29 cellular contexts compared by ENCODE assay signal in genomic region chr20:62967149-62967501, GRCh38. TPM values are rescaled to one million over a fixed set of nuclear protein-coding genes. Genes with fewer than 3 reads are reported as not detected.
"Had no signal": no experiment of that assay in that cellular context is flagged by ENCODE, and none has a peak within 500 bp of the region (broad histone marks: within the 10 kb centered on the region; RNA-seq: fewer than 3 reads in every experiment).

No MANE protein-coding gene starts in this region.

- H3K27me3 ChIP-seq: ovary, right lobe of liver had no signal

- FAIRE-seq: small intestine had no signal

- H3K27ac ChIP-seq: ovary, parathyroid adenoma, psoas muscle, right lobe of liver, sigmoid colon, stomach, tibial artery, transverse colon, upper lobe of right lung, uterus had no signal

- H3K4me1 ChIP-seq: parathyroid adenoma, psoas muscle, sigmoid colon, tibial artery, transverse colon, upper lobe of right lung, uterus had no signal

- H3K4me3 Mint-ChIP-seq: naive B cell; naive thymus-derived CD8-positive, alpha-beta T cell; natural killer cell treated with Interleukin-12 subunit alpha and Interleukin-12 subunit beta and Interleukin-15 and Interleukin-18, amount 100 ng/mL, for 72 hours; nephron progenitor cell; neural crest cell; stimulated activated effector memory CD8-positive, alpha-beta T cell treated with anti-CD3 and anti-CD28 coated beads, Interleukin-12 subunit alpha, Interleukin-12 subunit beta, amount 100 ng/mL, for 72 hours; stimulated activated naive B cell treated with anti-CD40 and anti-IgM and Interleukin-4, amounts not matched to agents 10 μg/mL and 1 μg/mL and 100 μg/mL, for 72 hours; stimulated activated naive CD8-positive, alpha-beta T cell treated with anti-CD3 and anti-CD28 coated beads, Interleukin-15, Interleukin-2, amounts not matched to agents 100 ng/mL and 50 ng/mL, for 24 hours; type B pancreatic cell had no signal

- H3K9ac ChIP-seq: parathyroid adenoma had no signal

- H3K27ac Mint-ChIP-seq: natural killer cell treated with Interleukin-12 subunit alpha and Interleukin-12 subunit beta and Interleukin-15 and Interleukin-18, amount 100 ng/mL, for 72 hours; nephron progenitor cell; progenitor cell of endocrine pancreas; stimulated activated effector memory CD8-positive, alpha-beta T cell treated with anti-CD3 and anti-CD28 coated beads, Interleukin-12 subunit alpha, Interleukin-12 subunit beta, amount 100 ng/mL, for 72 hours; stimulated activated naive B cell treated with anti-CD40 and anti-IgM and Interleukin-4, amounts not matched to agents 10 μg/mL and 1 μg/mL and 100 μg/mL, for 72 hours; stimulated activated naive CD8-positive, alpha-beta T cell treated with anti-CD3 and anti-CD28 coated beads, Interleukin-15, Interleukin-2, amounts not matched to agents 100 ng/mL and 50 ng/mL, for 24 hours; type B pancreatic cell had no signal

- H2AFZ ChIP-seq: parathyroid adenoma had no signal

- H3K9me3 ChIP-seq: ovary, psoas muscle, right lobe of liver, sigmoid colon, stomach, tibial artery, transverse colon, upper lobe of right lung, uterus had no signal

- DNase-seq: naive B cell; naive thymus-derived CD8-positive, alpha-beta T cell; nephron progenitor cell; occipital lobe; ovary; posterior cingulate gyrus; psoas muscle; right lobe of liver; sigmoid colon; small intestine; stimulated activated CD4-positive, alpha-beta T cell treated with anti-CD3 and anti-CD28 coated beads, Interleukin-15, amount 100 ng/mL, for 24 hours; stimulated activated CD4-positive, alpha-beta T cell treated with anti-CD3 and anti-CD28 coated beads, Interleukin-2, amount 100 ng/mL, for 24 hours; stimulated activated CD4-positive, alpha-beta T cell treated with anti-CD3 and anti-CD28 coated beads, Interleukin-2, amount 100 ng/mL, for 48 hours; stimulated activated CD4-positive, alpha-beta T cell treated with anti-CD3 and anti-CD28 coated beads, Interleukin-4, amount 100 ng/mL, for 24 hours; stimulated activated naive B cell treated with anti-CD40 and anti-IgM and Interleukin-4, amounts not matched to agents 10 μg/mL and 1 μg/mL and 100 μg/mL, for 72 hours; stimulated activated naive CD4-positive, alpha-beta T cell treated with Interleukin-2 at 50 U/mL for 16 hours; stomach; tibial artery; transverse colon; upper lobe of right lung; uterus had no signal

- H3K36me3 ChIP-seq: ovary, transverse colon, upper lobe of right lung, uterus had no signal

- H3K36me3 Mint-ChIP-seq: naive B cell; natural killer cell treated with Interleukin-12 subunit alpha and Interleukin-12 subunit beta and Interleukin-15 and Interleukin-18, amount 100 ng/mL, for 72 hours; type B pancreatic cell had no signal

- H3K4me3 ChIP-seq: ovary, psoas muscle, right lobe of liver, sigmoid colon, stomach, tibial artery, transverse colon, upper lobe of right lung, uterus had no signal

- H3K9me3 Mint-ChIP-seq: naive B cell; naive thymus-derived CD8-positive, alpha-beta T cell; natural killer cell treated with Interleukin-12 subunit alpha and Interleukin-12 subunit beta and Interleukin-15 and Interleukin-18, amount 100 ng/mL, for 72 hours; nephron progenitor cell; neural crest cell; stimulated activated effector memory CD8-positive, alpha-beta T cell treated with anti-CD3 and anti-CD28 coated beads, Interleukin-12 subunit alpha, Interleukin-12 subunit beta, amount 100 ng/mL, for 72 hours; stimulated activated naive B cell treated with anti-CD40 and anti-IgM and Interleukin-4, amounts not matched to agents 10 μg/mL and 1 μg/mL and 100 μg/mL, for 72 hours; stimulated activated naive CD8-positive, alpha-beta T cell treated with anti-CD3 and anti-CD28 coated beads, Interleukin-15, Interleukin-2, amounts not matched to agents 100 ng/mL and 50 ng/mL, for 24 hours; type B pancreatic cell had no signal

RNA-seq across cellular contexts. Expression of gene BHLHE23, which starts 39.6 kb away (rescaled TPM):
- polyA plus RNA-seq: naive thymus-derived CD8-positive, alpha-beta T cell; ovary; psoas muscle; sigmoid colon; small intestine; stomach; urinary bladder had no signal
